In genomic region chr12:24487606-24488005, GRCh38 we compare ENCODE assay signal across 19 cellular contexts.
DNase-seq lines count a peak whose midpoint lies in the region; ATAC-seq and TF ChIP-seq lines count a peak whose summit lies in the region.
"Had no signal": no experiment of that assay in that cellular context is flagged by ENCODE, and none has a peak within 500 bp of the region (broad histone marks: within the 10 kb centered on the region; RNA-seq: fewer than 3 reads in every experiment).

No MANE protein-coding gene starts in this region.

- CTCF ChIA-PET in activated CD4-positive, alpha-beta memory T cell treated with anti-CD3 and anti-CD28 coated beads for 36 hours (lab: Charles Lee): no interaction called here

- no peak overlapping the region for H3K4ac ChIP-seq in mesenchymal stem cell (ENCODE audit: low read depth in 1 of 2, low read length in 2 of 2)

- H2AFZ ChIP-seq in mesenchymal stem cell (ENCODE audit: low read depth, low read length): no peak overlapping the region
- H2AFZ ChIP-seq: PC-9 had no signal

- DNase-seq in DMS53 (lab: John Stamatoyannopoulos, UW): peak; percentile 89
- peak; percentile 73 for DNase-seq in M059J (ENCODE audit: low read depth)
- no peak for DNase-seq in chondrocyte (ENCODE audit: low spot score)
- DNase-seq in mesenchymal stem cell: no peak
- no peak for DNase-seq in activated CD4-positive, alpha-beta memory T cell treated with anti-CD3 and anti-CD28 coated beads for 36 hours
- no peak for DNase-seq in NCI-H2081 treated with DMSO at 0.1 percent for 48 hours (lab: John Stamatoyannopoulos, UW)
- DNase-seq: COR-L47, GDM1, HFFc6, MM.1S, NCI-H2029, NCI-H2227 treated with DMSO at 0.1 percent for 48 hours, PC-9 had no signal

- no peak for TF ChIP-seq CTCF in chondrocyte (IDR thresholded peaks at IDR 0.05)

- H3K9me3 ChIP-seq in mesenchymal stem cell (ENCODE audit: control insufficient read depth, low read length): no peaks in the 10 kb centered on the region

- peak overlapping the region; percentile 40 for H3K9ac ChIP-seq in mesenchymal stem cell (ENCODE audit: low read length)

- peak overlapping the region; percentile 22 for H3K4me2 ChIP-seq in mesenchymal stem cell (ENCODE audit: low read length, poor library complexity, severe bottlenecking)
- H3K4me2 ChIP-seq: PC-9 had no signal

- POLR2A ChIA-PET in activated CD4-positive, alpha-beta memory T cell treated with anti-CD3 and anti-CD28 coated beads for 36 hours (lab: Charles Lee): no interaction called here

- WGBS in mesenchymal stem cell: 79% methylated on average over 2 of the region's 3 CpGs

- H3K4me1 ChIP-seq in mesenchymal stem cell (ENCODE audit: control insufficient read depth, insufficient read depth, low read depth, low read length): peaks cover 2% of the 10 kb centered on the region

- H2BK5ac ChIP-seq in mesenchymal stem cell (ENCODE audit: low read depth, low read length, poor library complexity, severe bottlenecking): no peak overlapping the region

- no peak overlapping the region for H3K4me3 ChIP-seq in mesenchymal stem cell (ENCODE audit: insufficient read depth in 1 of 2, low read depth in 1 of 2, low read length in 2 of 2)
- H3K4me3 ChIP-seq: K562, PC-9 had no signal

- H3K27ac Mint-ChIP-seq in chondrocyte (ENCODE audit: unreplicated experiment): peak overlapping the region; percentile 49
- H3K27ac Mint-ChIP-seq in activated CD4-positive, alpha-beta memory T cell treated with anti-CD3 and anti-CD28 coated beads for 36 hours: no peak overlapping the region
- H3K27ac Mint-ChIP-seq: HFFc6 had no signal

- H3K27me3 ChIP-seq in mesenchymal stem cell (ENCODE audit: control insufficient read depth in 1 of 2, insufficient read depth in 1 of 2, low read length in 2 of 2): no peaks in the 10 kb centered on the region

- no peaks in the 10 kb centered on the region for H3K36me3 Mint-ChIP-seq in chondrocyte (ENCODE audit: low read depth)
- no peaks in the 10 kb centered on the region for H3K36me3 Mint-ChIP-seq in activated CD4-positive, alpha-beta memory T cell treated with anti-CD3 and anti-CD28 coated beads for 36 hours

- H2AK5ac ChIP-seq in mesenchymal stem cell (ENCODE audit: low read length, severe bottlenecking): no peak overlapping the region

- peaks cover 45% of the 10 kb centered on the region for H3K4me1 Mint-ChIP-seq in chondrocyte (ENCODE audit: low read depth)
- no peaks in the 10 kb centered on the region for H3K4me1 Mint-ChIP-seq in activated CD4-positive, alpha-beta memory T cell treated with anti-CD3 and anti-CD28 coated beads for 36 hours (ENCODE audit: low read depth)

- intact Hi-C loops in activated CD4-positive, alpha-beta memory T cell treated with anti-CD3 and anti-CD28 coated beads for 36 hours (cut with micrococcal nuclease): no loop called here

- peaks cover 5% of the 10 kb centered on the region for H3K79me1 ChIP-seq in mesenchymal stem cell (replicated peaks; ENCODE audit: low read length, poor library complexity, severe bottlenecking)

- no peak overlapping the region for H3K14ac ChIP-seq in mesenchymal stem cell (ENCODE audit: low read length in 2 of 2)

- H3K36me3 ChIP-seq in mesenchymal stem cell (ENCODE audit: control insufficient read depth in 1 of 2, insufficient read depth in 2 of 2, low read depth in 1 of 2, low read length in 2 of 2): no peaks in the 10 kb centered on the region

- no peak overlapping the region for H4K91ac ChIP-seq in mesenchymal stem cell (ENCODE audit: low read length)

- ATAC-seq in GM18909 (IDR thresholded peaks at IDR 0.05; ENCODE audit: poor library complexity, unreplicated experiment) (no peak), GM21447 (IDR thresholded peaks at IDR 0.05; ENCODE audit: unreplicated experiment) (no peak)
- ATAC-seq: K562, Right ventricle myocardium inferior, SK-N-SH treated with all-trans-retinoic acid at 6 μM for 48 hours had no signal

- H3K27ac ChIP-seq in mesenchymal stem cell (ENCODE audit: low read length, poor library complexity, severe bottlenecking): peak overlapping the region; percentile 72
- H3K27ac ChIP-seq: C4-2B, PC-9 had no signal

- no peak overlapping the region for H3K23ac ChIP-seq in mesenchymal stem cell (ENCODE audit: low read length in 2 of 2)

- no peak overlapping the region for H3K4me3 Mint-ChIP-seq in chondrocyte (ENCODE audit: unreplicated experiment)
- no peak overlapping the region for H3K4me3 Mint-ChIP-seq in activated CD4-positive, alpha-beta memory T cell treated with anti-CD3 and anti-CD28 coated beads for 36 hours
- H3K4me3 Mint-ChIP-seq: HFFc6 had no signal

- no peak overlapping the region for H3K18ac ChIP-seq in mesenchymal stem cell (ENCODE audit: low read depth in 1 of 2, low read length in 2 of 2)

- no peak overlapping the region for H4K8ac ChIP-seq in mesenchymal stem cell (ENCODE audit: low read length)

- H2BK12ac ChIP-seq in mesenchymal stem cell (ENCODE audit: low read length in 2 of 2): no peak overlapping the region

- no peaks in the 10 kb centered on the region for H3K27me3 Mint-ChIP-seq in chondrocyte (ENCODE audit: low read depth)
- H3K27me3 Mint-ChIP-seq in activated CD4-positive, alpha-beta memory T cell treated with anti-CD3 and anti-CD28 coated beads for 36 hours: no peaks in the 10 kb centered on the region

- H3K9me3 Mint-ChIP-seq in chondrocyte (ENCODE audit: low read depth): no peaks in the 10 kb centered on the region
- H3K9me3 Mint-ChIP-seq in activated CD4-positive, alpha-beta memory T cell treated with anti-CD3 and anti-CD28 coated beads for 36 hours: no peaks in the 10 kb centered on the region

- no peak overlapping the region for H2BK15ac ChIP-seq in mesenchymal stem cell (ENCODE audit: low read depth, poor library complexity, severe bottlenecking)

- no peak overlapping the region for H2BK120ac ChIP-seq in mesenchymal stem cell (ENCODE audit: low read depth, low read length)

Comparison
In these comparisons a context has a peak if more than half of its experiments do, and no peak if none do; other contexts are left out.
1. DNase-seq: peak in DMS53 (single experiment) and M059J (single experiment); none in chondrocyte (single experiment), mesenchymal stem cell (single experiment), activated CD4-positive, alpha-beta memory T cell treated with anti-CD3 and anti-CD28 coated beads for 36 hours (single experiment) and NCI-H2081 treated with DMSO at 0.1 percent for 48 hours (single experiment).